39 cellular contexts compared by ENCODE assay signal in the genomic region with DNA sequence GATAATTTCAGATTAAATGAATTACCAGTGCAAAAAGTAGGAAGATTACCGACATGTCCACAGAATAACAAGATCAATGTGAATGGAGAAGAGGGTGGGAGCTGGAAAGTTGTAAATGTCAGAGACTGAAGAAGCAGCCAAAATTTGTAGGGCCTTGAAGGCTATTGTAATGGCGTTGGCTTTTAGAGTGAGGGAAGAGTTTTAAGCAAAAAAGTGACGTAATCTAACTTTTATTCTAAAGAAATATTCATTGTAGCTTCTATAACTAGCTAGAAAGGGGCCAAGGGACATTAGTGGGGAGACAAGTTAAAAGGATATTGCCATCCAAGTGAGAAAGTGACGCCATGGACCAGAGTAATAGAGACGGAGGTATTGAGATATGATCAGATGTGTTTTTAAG.
"Had no signal": no experiment of that assay in that cellular context is flagged by ENCODE, and none has a peak within 500 bp of the region (broad histone marks: within the 10 kb centered on the region; RNA-seq: fewer than 3 reads in every experiment).

No MANE protein-coding gene starts in this region.

- H3K9me3 ChIP-seq: adrenal gland, ascending aorta, body of pancreas, breast epithelium had no signal

- H3K9me3 Mint-ChIP-seq: activated naive CD4-positive, alpha-beta T cell treated with anti-CD3 and anti-CD28 coated beads for 36 hours; activated naive CD4-positive, alpha-beta T cell treated with anti-CD3 and anti-CD28 coated beads, Interleukin-2, amount 10 ng/mL, durations not matched to agents 7 days and 5 days; activated naive CD4-positive, alpha-beta T cell treated with anti-CD3 and anti-CD28 coated beads, Interleukin-2, amount 50 U/mL, for 24 hours; activated naive CD8-positive, alpha-beta T cell treated with anti-CD3 and anti-CD28 coated beads for 36 hours; activated naive CD8-positive, alpha-beta T cell treated with anti-CD3 and anti-CD28 coated beads, Interleukin-2, amount 10 ng/mL, durations not matched to agents 7 days and 5 days; activated naive CD8-positive, alpha-beta T cell treated with anti-CD3 and anti-CD28 coated beads, Interleukin-2, amount 50 U/mL, for 24 hours; activated T-cell treated with anti-CD3 and anti-CD28 coated beads, Interleukin-2, amount 50 U/mL, for 24 hours; activated T-cell treated with anti-CD3 and anti-CD28 coated beads, Interleukin-2, amount 50 U/mL, for 4 hours; activated T-cell treated with anti-CD3 and anti-CD28 coated beads, Interleukin-2, amount 50 U/mL, for 72 hours; activated T-helper 1 cell treated with anti-CD3 and anti-CD28 coated beads, Interleukin-12 subunit alpha, Interleukin-12 subunit beta, Interleukin-2, Interleukin-4 antibody, amounts not matched to agents 30 ng/mL and 10 ng/mL and 1 ng/mL, durations not matched to agents 14 hours and 24 hours and 36 hours; brain; central memory CD8-positive, alpha-beta T cell had no signal

- H3K27me3 ChIP-seq: adrenal gland, ascending aorta, body of pancreas, brain microvascular endothelial cell, breast epithelium, cardiac muscle cell had no signal

- H3K27ac Mint-ChIP-seq: activated naive CD4-positive, alpha-beta T cell treated with anti-CD3 and anti-CD28 coated beads for 36 hours; activated naive CD4-positive, alpha-beta T cell treated with anti-CD3 and anti-CD28 coated beads, Interleukin-2, amount 10 ng/mL, durations not matched to agents 7 days and 5 days; activated naive CD4-positive, alpha-beta T cell treated with anti-CD3 and anti-CD28 coated beads, Interleukin-2, amount 50 U/mL, for 24 hours; activated naive CD4-positive, alpha-beta T cell treated with anti-CD3 and anti-CD28 coated beads, Interleukin-2, amount 50 U/mL, for 72 hours; activated naive CD8-positive, alpha-beta T cell; activated naive CD8-positive, alpha-beta T cell treated with anti-CD3 and anti-CD28 coated beads for 36 hours; activated naive CD8-positive, alpha-beta T cell treated with anti-CD3 and anti-CD28 coated beads, Interleukin-2, amount 10 ng/mL, durations not matched to agents 7 days and 5 days; activated naive CD8-positive, alpha-beta T cell treated with anti-CD3 and anti-CD28 coated beads, Interleukin-2, amount 50 U/mL, for 24 hours; activated T-cell treated with anti-CD3 and anti-CD28 coated beads, Interleukin-2, amount 50 U/mL, for 24 hours; activated T-cell treated with anti-CD3 and anti-CD28 coated beads, Interleukin-2, amount 50 U/mL, for 72 hours; activated T-helper 1 cell treated with anti-CD3 and anti-CD28 coated beads, Interleukin-12 subunit alpha, Interleukin-12 subunit beta, Interleukin-2, Interleukin-4 antibody, amounts not matched to agents 30 ng/mL and 10 ng/mL and 1 ng/mL, durations not matched to agents 14 hours and 24 hours and 36 hours; activated T-helper 17 cell treated with anti-CD3 and anti-CD28 coated beads, Interleukin-2, amount 50 U/mL, for 72 hours; activated T-helper 2 cell treated with anti-CD3 and anti-CD28 coated beads, Interferon-gamma antibody, Interleukin-2, Interleukin-4, amounts not matched to agents 10 μg/mL and 5 μg/mL and 100 μg/mL, durations not matched to agents 14 hours and 24 hours and 36 hours; brain had no signal

- DNase-seq: activated effector memory CD4-positive, alpha-beta T cell treated with anti-CD3 and anti-CD28 coated beads, Interleukin-2, amount 50 U/mL, for 16 hours; activated effector memory CD4-positive, alpha-beta T cell treated with Interleukin-2 at 50 U/mL for 16 hours; activated gamma-delta T cell; activated gamma-delta T cell treated with Interleukin-2 at 50 U/mL for 16 hours; activated naive CD4-positive, alpha-beta T cell; activated naive CD4-positive, alpha-beta T cell treated with anti-CD3 and anti-CD28 coated beads for 36 hours; activated naive CD4-positive, alpha-beta T cell treated with anti-CD3 and anti-CD28 coated beads, Interleukin-2, amount 10 ng/mL, durations not matched to agents 7 days and 5 days; activated naive CD4-positive, alpha-beta T cell treated with anti-CD3 and anti-CD28 coated beads, Interleukin-2, amount 50 U/mL, for 16 hours; activated naive CD4-positive, alpha-beta T cell treated with Interleukin-2 at 50 U/mL for 16 hours; activated naive CD8-positive, alpha-beta T cell treated with anti-CD3 and anti-CD28 coated beads for 36 hours; activated naive CD8-positive, alpha-beta T cell treated with anti-CD3 and anti-CD28 coated beads, Interleukin-2, amount 10 ng/mL, durations not matched to agents 7 days and 5 days; activated naive CD8-positive, alpha-beta T cell treated with anti-CD3 and anti-CD28 coated beads, Interleukin-2, amount 50 U/mL, for 24 hours; activated T-cell treated with anti-CD3 and anti-CD28 coated beads, Interleukin-2, amount 50 U/mL, for 1 hour; activated T-cell treated with anti-CD3 and anti-CD28 coated beads, Interleukin-2, amount 50 U/mL, for 24 hours; activated T-cell treated with anti-CD3 and anti-CD28 coated beads, Interleukin-2, amount 50 U/mL, for 4 hours; activated T-cell treated with anti-CD3 and anti-CD28 coated beads, Interleukin-2, amount 50 U/mL, for 48 hours; activated T-cell treated with anti-CD3 and anti-CD28 coated beads, Interleukin-2, amount 50 U/mL, for 72 hours; adrenal gland; amniotic stem cell; amygdala; anterior cingulate cortex; aorta; body of pancreas; brain microvascular endothelial cell; caudate nucleus; central memory CD4-positive, alpha-beta T cell; cerebellar nuclear complex had no signal

- H3K4me3 ChIP-seq: adrenal gland, ascending aorta, body of pancreas, breast epithelium, cardiac muscle cell had no signal

- H3K36me3 Mint-ChIP-seq: activated naive CD4-positive, alpha-beta T cell treated with anti-CD3 and anti-CD28 coated beads, Interleukin-2, amount 10 ng/mL, durations not matched to agents 7 days and 5 days; activated naive CD4-positive, alpha-beta T cell treated with anti-CD3 and anti-CD28 coated beads, Interleukin-2, amount 50 U/mL, for 24 hours; activated naive CD4-positive, alpha-beta T cell treated with anti-CD3 and anti-CD28 coated beads, Interleukin-2, amount 50 U/mL, for 72 hours; activated naive CD8-positive, alpha-beta T cell; activated naive CD8-positive, alpha-beta T cell treated with anti-CD3 and anti-CD28 coated beads for 36 hours; activated naive CD8-positive, alpha-beta T cell treated with anti-CD3 and anti-CD28 coated beads, Interleukin-2, amount 10 ng/mL, durations not matched to agents 7 days and 5 days; brain had no signal

- H3K27ac ChIP-seq: adrenal gland, ascending aorta, body of pancreas, brain microvascular endothelial cell, breast epithelium, cardiac muscle cell had no signal

- H3K4me1 ChIP-seq: adrenal gland, ascending aorta, body of pancreas, breast epithelium had no signal

- H3K4me3 Mint-ChIP-seq: activated naive CD4-positive, alpha-beta T cell treated with anti-CD3 and anti-CD28 coated beads for 36 hours; activated naive CD4-positive, alpha-beta T cell treated with anti-CD3 and anti-CD28 coated beads, Interleukin-2, amount 10 ng/mL, durations not matched to agents 7 days and 5 days; activated naive CD4-positive, alpha-beta T cell treated with anti-CD3 and anti-CD28 coated beads, Interleukin-2, amount 50 U/mL, for 24 hours; activated naive CD8-positive, alpha-beta T cell; activated naive CD8-positive, alpha-beta T cell treated with anti-CD3 and anti-CD28 coated beads for 36 hours; activated naive CD8-positive, alpha-beta T cell treated with anti-CD3 and anti-CD28 coated beads, Interleukin-2, amount 10 ng/mL, durations not matched to agents 7 days and 5 days; activated naive CD8-positive, alpha-beta T cell treated with anti-CD3 and anti-CD28 coated beads, Interleukin-2, amount 50 U/mL, for 24 hours; activated T-cell treated with anti-CD3 and anti-CD28 coated beads, Interleukin-2, amount 50 U/mL, for 24 hours; activated T-cell treated with anti-CD3 and anti-CD28 coated beads, Interleukin-2, amount 50 U/mL, for 4 hours; activated T-cell treated with anti-CD3 and anti-CD28 coated beads, Interleukin-2, amount 50 U/mL, for 72 hours; activated T-helper 1 cell treated with anti-CD3 and anti-CD28 coated beads, Interleukin-12 subunit alpha, Interleukin-12 subunit beta, Interleukin-2, Interleukin-4 antibody, amounts not matched to agents 30 ng/mL and 10 ng/mL and 1 ng/mL, durations not matched to agents 14 hours and 24 hours and 36 hours; activated T-helper 17 cell treated with anti-CD3 and anti-CD28 coated beads, Interleukin-2, amount 50 U/mL, for 72 hours; brain; central memory CD8-positive, alpha-beta T cell had no signal

- FAIRE-seq: bronchial epithelial cell had no signal

- ATAC-seq: activated naive CD4-positive, alpha-beta T cell treated with anti-CD3 and anti-CD28 coated beads, Interleukin-2, amount 50 U/mL, for 72 hours; activated naive CD8-positive, alpha-beta T cell treated with anti-CD3 and anti-CD28 coated beads, Interleukin-2, amount 50 U/mL, for 24 hours; activated T-cell treated with anti-CD3 and anti-CD28 coated beads, Interleukin-2, amount 50 U/mL, for 4 hours; activated T-cell treated with anti-CD3 and anti-CD28 coated beads, Interleukin-2, amount 50 U/mL, for 72 hours; activated T-helper 17 cell treated with anti-CD3 and anti-CD28 coated beads, Interleukin-2, amount 50 U/mL, for 72 hours; body of pancreas had no signal

- H3K36me3 ChIP-seq: adrenal gland, ascending aorta, brain microvascular endothelial cell, breast epithelium, cardiac muscle cell had no signal

- H3K4me1 Mint-ChIP-seq: activated naive CD4-positive, alpha-beta T cell treated with anti-CD3 and anti-CD28 coated beads, Interleukin-2, amount 10 ng/mL, durations not matched to agents 7 days and 5 days; activated naive CD4-positive, alpha-beta T cell treated with anti-CD3 and anti-CD28 coated beads, Interleukin-2, amount 50 U/mL, for 24 hours; activated naive CD8-positive, alpha-beta T cell treated with anti-CD3 and anti-CD28 coated beads for 36 hours; activated naive CD8-positive, alpha-beta T cell treated with anti-CD3 and anti-CD28 coated beads, Interleukin-2, amount 10 ng/mL, durations not matched to agents 7 days and 5 days; activated naive CD8-positive, alpha-beta T cell treated with anti-CD3 and anti-CD28 coated beads, Interleukin-2, amount 50 U/mL, for 24 hours; activated T-helper 17 cell treated with anti-CD3 and anti-CD28 coated beads, Interleukin-2, amount 50 U/mL, for 72 hours; brain; central memory CD8-positive, alpha-beta T cell had no signal
